Comparison of ENCODE assay signal across 11 cellular contexts in the genomic region with DNA sequence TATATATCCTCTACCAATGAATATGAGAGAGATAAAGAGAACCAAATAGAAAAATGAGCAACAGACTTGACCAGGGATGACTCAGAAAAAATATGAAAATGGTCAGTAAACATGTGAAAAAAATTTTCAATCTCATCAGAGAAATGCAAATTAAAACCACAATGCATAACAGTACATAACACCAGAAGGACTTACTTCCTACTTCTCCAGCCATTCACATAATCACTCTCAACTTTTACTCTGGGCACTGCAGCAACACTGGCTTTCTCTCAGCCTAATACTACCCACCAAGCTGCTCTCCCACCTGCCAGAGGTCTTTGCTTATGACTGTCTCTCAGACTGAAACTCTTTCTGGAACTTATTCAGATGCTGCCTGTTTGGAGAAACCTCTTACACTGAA.
DNase-seq lines count a peak whose midpoint lies in the region; ATAC-seq and TF ChIP-seq lines count a peak whose summit lies in the region.
"Had no signal": no experiment of that assay in that cellular context is flagged by ENCODE, and none has a peak within 500 bp of the region (broad histone marks: within the 10 kb centered on the region; RNA-seq: fewer than 3 reads in every experiment).

No MANE protein-coding gene starts in this region.

- DNase-seq in GM12864 (ENCODE audit: low read depth) (peak; percentile 43), NAMALWA (ENCODE audit: low spot score) (peak; percentile 70), HCEC 1CT (no peak), T-helper 1 cell (no peak), superior temporal gyrus (ENCODE audit: extremely low spot score) (no peak)
- DNase-seq in activated CD8-positive, alpha-beta memory T cell treated with anti-CD3 and anti-CD28 coated beads, Interleukin-2, amount 50 U/mL, for 4 hours, result no peak
- DNase-seq: NCI-H146; SK-N-SH; stimulated activated CD4-positive, alpha-beta T cell treated with anti-CD3 and anti-CD28 coated beads, Interleukin-4, amount 100 ng/mL, for 24 hours had no signal

- TF ChIP-seq CTCF in GM12864 (IDR thresholded peaks at IDR 0.05; ENCODE audit: low read depth, low read length, missing control alignments), result no peak

- peak; percentile 99 for ATAC-seq in GM19438 (IDR thresholded peaks at IDR 0.05; ENCODE audit: low read depth, unreplicated experiment)
- peak; percentile 96 for ATAC-seq in HG02970 (IDR thresholded peaks at IDR 0.05; ENCODE audit: low FRiP score, unreplicated experiment)

- H3K4me3 ChIP-seq in GM12864 (ENCODE audit: low read depth, low read length), result no peak overlapping the region

Comparison
In these comparisons a context has a peak if more than half of its experiments do, and no peak if none do; other contexts are left out.
1. DNase-seq: peak in GM12864 (single experiment) and NAMALWA (single experiment); none in activated CD8-positive, alpha-beta memory T cell treated with anti-CD3 and anti-CD28 coated beads, Interleukin-2, amount 50 U/mL, for 4 hours (single experiment), HCEC 1CT (single experiment), T-helper 1 cell (0 of 5) and superior temporal gyrus (single experiment).